In the genomic region with DNA sequence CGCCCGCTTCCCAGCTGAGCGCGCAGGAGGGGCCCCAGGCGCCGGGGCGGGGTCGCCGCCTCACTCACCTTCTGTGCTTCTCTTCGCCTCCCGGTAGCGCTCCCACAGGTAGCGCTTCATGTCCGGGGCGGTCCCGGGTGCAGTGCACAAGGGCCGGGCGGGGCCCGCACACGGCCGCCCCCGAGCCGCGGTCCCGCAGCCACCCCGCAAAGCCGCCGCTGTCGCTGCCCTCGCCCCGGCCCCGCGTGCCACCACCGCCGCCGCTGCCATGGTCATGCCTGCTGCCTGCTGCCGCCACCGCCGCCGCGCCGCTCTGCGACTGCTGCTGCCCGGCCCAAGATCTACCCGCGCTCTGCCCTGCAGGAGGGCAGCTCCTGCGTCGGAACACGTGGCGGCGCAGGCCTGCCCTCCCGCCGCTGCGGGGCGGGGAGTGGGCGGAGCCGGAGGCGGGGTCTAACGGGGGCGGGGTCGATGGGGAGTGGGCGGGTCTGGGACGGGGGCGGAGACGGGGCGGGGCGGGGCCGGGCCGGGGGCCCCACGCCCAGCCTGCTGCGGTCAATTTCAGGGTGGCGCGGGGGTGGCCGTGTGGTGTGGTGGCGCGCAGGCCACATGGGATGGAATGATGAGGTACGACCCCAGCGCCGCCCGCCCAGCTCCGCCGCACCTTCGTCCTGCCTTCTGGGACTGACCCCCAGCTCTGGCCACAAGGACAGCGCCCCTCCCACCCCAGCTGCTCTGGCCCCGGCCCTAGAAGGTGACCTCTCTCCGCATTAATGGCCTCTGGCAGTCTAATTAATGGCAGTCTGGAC, we compare ENCODE assay signal across 8 cellular contexts. TPM values are rescaled to one million over a fixed set of nuclear protein-coding genes. Genes with fewer than 3 reads are reported as not detected.
DNase-seq lines count a peak whose midpoint lies in the region; ATAC-seq, FAIRE-seq and TF ChIP-seq lines count a peak whose summit lies in the region.

NT5DC3 (minus strand) TSS at position 354 of the 809 bp plus-strand sequence; CDS start at position 276, 78 bp downstream.

- H3K27me3 ChIP-seq in IMR-90 (ENCODE audit: control insufficient read depth, insufficient read depth, low read length) = no peaks in the 10 kb centered on the region

- peak; percentile 81 for ATAC-seq in GM21529 (IDR thresholded peaks at IDR 0.05; ENCODE audit: unreplicated experiment)
- peak; percentile 95 for ATAC-seq in IMR-90 (ENCODE audit: low read depth)
- ATAC-seq in activated T-helper 17 cell treated with anti-CD3 and anti-CD28 coated beads, Interleukin-2, amount 50 U/mL, for 72 hours (replicated peaks) = peak; percentile 86
- peak; percentile 93 for ATAC-seq in stimulated activated naive CD8-positive, alpha-beta T cell treated with anti-CD3 and anti-CD28 coated beads, Interleukin-15, Interleukin-2, amounts not matched to agents 100 U/mL and 50 U/mL, for 24 hours

- H3K4ac ChIP-seq in IMR-90 (ENCODE audit: low read depth, low read length) = peak within 1 kb of the TSS; percentile 61

- dilution Hi-C loops in IMR-90 (cut with HindIII; ENCODE audit: low sequenced_read_pairs, unreplicated experiment) = no loop called here

- peak within 1 kb of the TSS; percentile 67 for H2BK5ac ChIP-seq in IMR-90 (ENCODE audit: low read depth, low read length, poor library complexity, severe bottlenecking)

- intact Hi-C loops in IMR-90 (cut with micrococcal nuclease) = loop anchor here (5.0 kb wide), 1 partner anchor 34 kb away; no protein-coding TSS in a partner anchor

- no peak within 1 kb of the TSS for H2BK20ac ChIP-seq in IMR-90 (ENCODE audit: low read depth, low read length)

- peak within 1 kb of the TSS; percentile 81 for H3K9ac ChIP-seq in IMR-90 (ENCODE audit: low read depth, low read length)

- no peak for FAIRE-seq in RCC 7860 (lab: Jason Lieb, UNC)

- no TSS peak for BruUV-seq in IMR-90 (replicated peaks; lab: Mats Ljungman, UMichigan)

- H3K79me1 ChIP-seq in IMR-90 (ENCODE audit: low read depth in 1 of 2, low read length in 2 of 2) = peaks cover 16 to 24% of the 10 kb centered on the region in 2 experiments

- H3K14ac ChIP-seq in IMR-90 (replicated peaks; ENCODE audit: low read depth, low read length) = peak within 1 kb of the TSS; percentile 67

- POLR2A ChIA-PET in IMR-90 (lab: Charles Lee; ENCODE audit: unreplicated experiment) = no interaction called here

- peak within 1 kb of the TSS; percentile 31 for H4K91ac ChIP-seq in IMR-90 (ENCODE audit: insufficient read depth, low read depth, low read length)

- H3K9me1 ChIP-seq in IMR-90 (ENCODE audit: insufficient read depth, low read length) = peaks cover 9% of the 10 kb centered on the region

- peak within 1 kb of the TSS; percentile 5; the same call in 1 of the 2 replicates for H2BK120ac ChIP-seq in IMR-90 (ENCODE audit: low read depth, low read length)

- H2BK15ac ChIP-seq in IMR-90 (ENCODE audit: low read depth, low read length) = peak within 1 kb of the TSS; percentile 56; the same call in 1 of the 3 replicates

- in situ Hi-C loops in IMR-90 (cut with MboI; ENCODE audit: low sequenced_read_pairs) = no loop called here

- H3K4me1 Mint-ChIP-seq in activated T-helper 17 cell treated with anti-CD3 and anti-CD28 coated beads, Interleukin-2, amount 50 U/mL, for 72 hours = peaks cover 18% of the 10 kb centered on the region
- peaks cover 25% of the 10 kb centered on the region for H3K4me1 Mint-ChIP-seq in nephron

- no peak for TF ChIP-seq RAD21 in IMR-90 (IDR thresholded peaks at IDR 0.05; ENCODE audit: low read length)

- peaks cover 12% of the 10 kb centered on the region for H4K20me1 ChIP-seq in IMR-90 (ENCODE audit: insufficient read depth, low read length)

- peak within 1 kb of the TSS; percentile 44; the same call in 1 of the 2 replicates for H3K18ac ChIP-seq in IMR-90 (ENCODE audit: low read depth, low read length)

- H3K4me3 Mint-ChIP-seq in activated T-helper 17 cell treated with anti-CD3 and anti-CD28 coated beads, Interleukin-2, amount 50 U/mL, for 72 hours = peak within 1 kb of the TSS; percentile 87
- H3K4me3 Mint-ChIP-seq in nephron = peak within 1 kb of the TSS; percentile 94 to 97 (median 94)

- H3K27me3 Mint-ChIP-seq in activated T-helper 17 cell treated with anti-CD3 and anti-CD28 coated beads, Interleukin-2, amount 50 U/mL, for 72 hours = no peaks in the 10 kb centered on the region
- peaks cover 19% of the 10 kb centered on the region for H3K27me3 Mint-ChIP-seq in nephron (ENCODE audit: low read depth)

- CTCF ChIA-PET in IMR-90 (lab: Yijun Ruan, JAX) = interaction anchor here (0.5 to 1.0 kb wide), 3 partner anchors 8 to 15 kb away, joined by 3 read pairs; no protein-coding TSS in a partner anchor

- H3K36me3 Mint-ChIP-seq in activated T-helper 17 cell treated with anti-CD3 and anti-CD28 coated beads, Interleukin-2, amount 50 U/mL, for 72 hours (ENCODE audit: low read depth) = peaks cover 5% of the 10 kb centered on the region
- H3K36me3 Mint-ChIP-seq in nephron (ENCODE audit: low read depth) = no peaks in the 10 kb centered on the region

- no peak within 1 kb of the TSS for H3K56ac ChIP-seq in IMR-90 (ENCODE audit: extremely low read depth, insufficient read depth, low read length)

- H4K5ac ChIP-seq in IMR-90 (ENCODE audit: low read depth, low read length) = peak within 1 kb of the TSS; percentile 16

- 0% methylated on average over 29 of the region's 86 CpGs; no CpG with 5 or more reads in 1 of the 2 experiments for WGBS in IMR-90 (ENCODE audit: extremely low coverage in 2 of 2, insufficient read length in 1 of 2), 2 experiments

- no peaks in the 10 kb centered on the region for H3K9me3 Mint-ChIP-seq in activated T-helper 17 cell treated with anti-CD3 and anti-CD28 coated beads, Interleukin-2, amount 50 U/mL, for 72 hours
- no peaks in the 10 kb centered on the region for H3K9me3 Mint-ChIP-seq in nephron

- peak within 1 kb of the TSS; percentile 51 for H3K27ac ChIP-seq in IMR-90 (ENCODE audit: insufficient read depth, low read length)

- peak within 1 kb of the TSS; percentile 95 for H3K4me3 ChIP-seq in IMR-90 (ENCODE audit: insufficient read depth, low read depth, low read length)

- peaks cover 9% of the 10 kb centered on the region for H3K4me1 ChIP-seq in IMR-90 (ENCODE audit: control insufficient read depth, insufficient read depth, low read length)

- peak within 1 kb of the TSS; percentile 97 for H2AFZ ChIP-seq in IMR-90 (replicated peaks; ENCODE audit: low read length, poor library complexity)

- DNase-seq in DMS53 (lab: John Stamatoyannopoulos, UW) = peak; percentile 97
- peak; percentile 74 for DNase-seq in IMR-90
- peak; percentile 73 for DNase-seq in RCC 7860 (ENCODE audit: low spot score)
- peak; percentile 68 for DNase-seq in fibroblast of peridontal ligament (ENCODE audit: extremely low read depth)
- peak; percentile 85 for DNase-seq in stimulated activated naive CD8-positive, alpha-beta T cell treated with anti-CD3 and anti-CD28 coated beads, Interleukin-15, Interleukin-2, amounts not matched to agents 100 U/mL and 50 U/mL, for 24 hours

- no peaks in the 10 kb centered on the region for H3K9me3 ChIP-seq in IMR-90 (ENCODE audit: control insufficient read depth, insufficient read depth, low read length)

- H3K27ac Mint-ChIP-seq in activated T-helper 17 cell treated with anti-CD3 and anti-CD28 coated beads, Interleukin-2, amount 50 U/mL, for 72 hours = peak within 1 kb of the TSS; percentile 90
- H3K27ac Mint-ChIP-seq in nephron = peak within 1 kb of the TSS; percentile 26 to 95 (median 77)

- H4K8ac ChIP-seq in IMR-90 (ENCODE audit: low read depth in 2 of 2, low read length in 2 of 2) = peak within 1 kb of the TSS in 1 of 2 experiments; percentile 58; a peak in 2 of 4 replicates

- peak within 1 kb of the TSS; percentile 9; the same call in 1 of the 2 replicates for H2AK5ac ChIP-seq in IMR-90 (ENCODE audit: low read depth, low read length)

- no peaks in the 10 kb centered on the region for H3K36me3 ChIP-seq in IMR-90 (ENCODE audit: control insufficient read depth, insufficient read depth, low read length)

- no peak for TF ChIP-seq CTCF in IMR-90 (conservative IDR thresholded peaks at IDR 0.05; ENCODE audit: low read depth, low read length)
- TF ChIP-seq CTCF in nephron (IDR thresholded peaks at IDR 0.05; ENCODE audit: unreplicated experiment in 3 of 3) = no peak

- peak within 1 kb of the TSS; percentile 96 for H2AK9ac ChIP-seq in IMR-90 (replicated peaks; ENCODE audit: low read depth, low read length, poor library complexity)

- H3K23ac ChIP-seq in IMR-90 (ENCODE audit: low read depth, low read length) = peak within 1 kb of the TSS; percentile 90

- TF ChIP-seq POLR2A in IMR-90 (IDR thresholded peaks at IDR 0.05; ENCODE audit: low read depth, low read length) = peak; percentile 82

- H3K4me2 ChIP-seq in IMR-90 (ENCODE audit: low read depth, low read length) = peak within 1 kb of the TSS; percentile 97

TF ChIP-seq in IMR-90, 13 proteins besides CTCF, POLR2A, EP300 and RAD21:
- TF ChIP-seq RCOR1 (IDR thresholded peaks at IDR 0.05; ENCODE audit: insufficient replicate concordance, low read length) (no peak), CHD1 (IDR thresholded peaks at IDR 0.05; ENCODE audit: low read depth, low read length) (no peak), MXI1 (IDR thresholded peaks at IDR 0.05; ENCODE audit: borderline replicate concordance, low read depth, low read length) (peak; percentile 99), MAZ (IDR thresholded peaks at IDR 0.05; ENCODE audit: borderline replicate concordance, low read depth, low read length) (peak; percentile 61; the same call in 1 of the 2 replicates), MAFK (IDR thresholded peaks at IDR 0.05; ENCODE audit: low read depth, low read length) (no peak), BHLHE40 (IDR thresholded peaks at IDR 0.05; ENCODE audit: low read depth, low read length) (no peak)
- TF ChIP-seq, protein P1, sequence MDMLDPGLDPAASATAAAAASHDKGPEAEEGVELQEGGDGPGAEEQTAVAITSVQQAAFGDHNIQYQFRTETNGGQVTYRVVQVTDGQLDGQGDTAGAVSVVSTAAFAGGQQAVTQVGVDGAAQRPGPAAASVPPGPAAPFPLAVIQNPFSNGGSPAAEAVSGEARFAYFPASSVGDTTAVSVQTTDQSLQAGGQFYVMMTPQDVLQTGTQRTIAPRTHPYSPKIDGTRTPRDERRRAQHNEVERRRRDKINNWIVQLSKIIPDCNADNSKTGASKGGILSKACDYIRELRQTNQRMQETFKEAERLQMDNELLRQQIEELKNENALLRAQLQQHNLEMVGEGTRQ (IDR thresholded peaks at IDR 0.05; ENCODE audit: low read depth, low read length) = peak; percentile 81

RNA-seq across cellular contexts. Expression of gene NT5DC3, which starts in this region (rescaled TPM):
- total RNA-seq in IMR-90 (2012; rRNA removed) = 17.6 and 23.1 TPM in 2 replicates
- 5.6 and 7.3 TPM in 2 replicates for polyA plus RNA-seq in IMR-90 (2012; rRNA removed)
- 2.6 and 3.2 TPM in 2 replicates for polyA plus RNA-seq in IMR-90 (2012; cell fraction: cytosol; rRNA removed)
- polyA plus RNA-seq in IMR-90 (2012; cell fraction: nucleus; rRNA removed; ENCODE audit: low replicate concordance) = 6.3 and 13.5 TPM in 2 replicates
- total RNA-seq in activated T-helper 17 cell treated with anti-CD3 and anti-CD28 coated beads, Interleukin-2, amount 50 U/mL, for 72 hours = 1 to 10 TPM; 6.7 to 7.4 TPM

Comparison
In these comparisons a context has a peak if more than half of its experiments do, and no peak if none do; other contexts are left out.
1. Peak in every context shown above with its lines: DNase-seq, ATAC-seq, H3K4me3 ChIP-seq and H3K27ac ChIP-seq.